In genomic region chr22:40856513-40857308, GRCh38 we compare ENCODE assay signal across 8 cellular contexts. TPM values are rescaled to one million over a fixed set of nuclear protein-coding genes. Genes with fewer than 3 reads are reported as not detected.
DNase-seq lines count a peak whose midpoint lies in the region; ATAC-seq and TF ChIP-seq lines count a peak whose summit lies in the region.

ST13 (minus strand) TSS chr22:40856639; CDS start chr22:40856540, 99 bp downstream.
XPNPEP3 (plus strand) TSS chr22:40857148; CDS start chr22:40857182, 34 bp downstream.

- H3K9me2 ChIP-seq in PC-3 (replicated peaks; ENCODE audit: low read length), result no peaks in the 10 kb centered on the region

- H2AFZ ChIP-seq in PC-3 (ENCODE audit: low read length), result peak within 1 kb of the TSS; percentile 86

- H3K27ac ChIP-seq in PC-3 (ENCODE audit: low read length) (peak within 1 kb of the TSS; percentile 96), epithelial cell of prostate (peak within 1 kb of the TSS; percentile 95)

- H4K20me1 ChIP-seq in PC-3 (ENCODE audit: low read length), result peaks cover 16% of the 10 kb centered on the region; the same call in 1 of the 2 replicates

- intact Hi-C loops in PC-3 (cut with micrococcal nuclease) (no loop called here), mucosa of descending colon (cut with DNase I, micrococcal nuclease) (no loop called here)

- H3K36me3 ChIP-seq in PC-3 (ENCODE audit: low read depth, low read length) (peaks cover 4% of the 10 kb centered on the region; the same call in 1 of the 2 replicates), mucosa of descending colon (ENCODE audit: low read depth) (no peaks in the 10 kb centered on the region)

- no peaks in the 10 kb centered on the region for H3K27me3 ChIP-seq in PC-3 (ENCODE audit: low read length)

- ATAC-seq in GM21576 (IDR thresholded peaks at IDR 0.05; ENCODE audit: unreplicated experiment) (peak; percentile 83), PC-3 (peak; percentile 95), mucosa of descending colon (peak; percentile 97)

- peak within 1 kb of the TSS; percentile 98 for H3K9ac ChIP-seq in PC-3 (ENCODE audit: low read length)

- H3K9me3 ChIP-seq in PC-3 (ENCODE audit: low read length), result no peaks in the 10 kb centered on the region
- H3K9me3 ChIP-seq in mucosa of descending colon, result no peaks in the 10 kb centered on the region

- H3K4me2 ChIP-seq in PC-3 (ENCODE audit: low read length), result peak within 1 kb of the TSS; percentile 95

- no peaks in the 10 kb centered on the region for H3F3A ChIP-seq in PC-3 (ENCODE audit: low read length, unreplicated experiment)

- H3K4me1 ChIP-seq in PC-3 (ENCODE audit: insufficient read depth, low read length) (peaks cover 33% of the 10 kb centered on the region), mucosa of descending colon (ENCODE audit: low read depth) (peaks cover 47% of the 10 kb centered on the region)

- DNase-seq in DMS53 (lab: John Stamatoyannopoulos, UW) (peak; percentile 96), PC-3 (peak; percentile 90), activated T-cell treated with anti-CD3 and anti-CD28 coated beads for 48 hours (ENCODE audit: low read depth) (peak; percentile 96), epithelial cell of prostate (ENCODE audit: low read depth, low spot score) (peak; percentile 82), mucosa of descending colon (peak; percentile 97 to 99 (median 98))
- DNase-seq in stimulated activated CD8-positive, alpha-beta memory T cell treated with anti-CD3 and anti-CD28 coated beads, Interleukin-4, amount 100 ng/mL, for 24 hours (ENCODE audit: low read depth), result peak; percentile 97

- H3K79me2 ChIP-seq in PC-3 (ENCODE audit: low read length), result peaks cover 87% of the 10 kb centered on the region

- TF ChIP-seq RAD21 in Ishikawa (IDR thresholded peaks at IDR 0.05; ENCODE audit: low read depth), result no peak

- H3K4me3 ChIP-seq in PC-3 (ENCODE audit: low read length) (peak within 1 kb of the TSS; percentile 82), mucosa of descending colon (peak within 1 kb of the TSS; percentile 86)

- peak; percentile 22; the same call in 1 of the 2 replicates for TF ChIP-seq CTCF in PC-3 (conservative IDR thresholded peaks at IDR 0.05; ENCODE audit: low read depth, low read length)
- no peak for TF ChIP-seq CTCF in mucosa of descending colon (IDR thresholded peaks at IDR 0.05)

- POLR2A ChIA-PET in PC-3 (lab: Charles Lee; ENCODE audit: unreplicated experiment), result interaction anchor here (0.5 to 0.7 kb wide), 6 partner anchors 15 to 222 kb away, joined by 3 to 34 read pairs (median 4); no protein-coding TSS in a partner anchor

- BruUV-seq in PC-3 (replicated peaks; lab: Mats Ljungman, UMichigan), result no TSS peak

- peak; percentile 40; the same call in 1 of the 2 replicates for TF ChIP-seq EP300 in Ishikawa (IDR thresholded peaks at IDR 0.05; ENCODE audit: borderline replicate concordance)

- CTCF ChIA-PET in PC-3 (lab: Charles Lee), result interaction anchor here (0.6 kb wide), 1 partner anchor 43 kb away, joined by 6 read pairs; no protein-coding TSS in a partner anchor

TF ChIP-seq in Ishikawa, 13 proteins besides CTCF, POLR2A, EP300 and RAD21:
- TF ChIP-seq TEAD4 (IDR thresholded peaks at IDR 0.05) (no peak; the same call in 1 of the 2 replicates), FOXM1 (IDR thresholded peaks at IDR 0.05; ENCODE audit: borderline replicate concordance, low read depth) (no peak), USF1 (IDR thresholded peaks at IDR 0.05) (peak; percentile 91), REST (IDR thresholded peaks at IDR 0.05; ENCODE audit: low read depth) (no peak), ZBTB7A (IDR thresholded peaks at IDR 0.05; ENCODE audit: low read depth) (peak; percentile 13; the same call in 1 of the 2 replicates), NFIC (IDR thresholded peaks at IDR 0.05) (no peak; the same call in 1 of the 2 replicates), CEBPB (IDR thresholded peaks at IDR 0.05) (no peak), TAF1 (IDR thresholded peaks at IDR 0.05; ENCODE audit: low read depth) (peak; percentile 52), YY1 (IDR thresholded peaks at IDR 0.05; ENCODE audit: low read depth) (no peak; the same call in 1 of the 2 replicates), TCF12 (IDR thresholded peaks at IDR 0.05; ENCODE audit: low read depth) (peak; percentile 20), EGR1 (IDR thresholded peaks at IDR 0.05) (no peak), CREB1 (IDR thresholded peaks at IDR 0.05; ENCODE audit: low read depth) (peak; percentile 92)
- TF ChIP-seq, protein P1, sequence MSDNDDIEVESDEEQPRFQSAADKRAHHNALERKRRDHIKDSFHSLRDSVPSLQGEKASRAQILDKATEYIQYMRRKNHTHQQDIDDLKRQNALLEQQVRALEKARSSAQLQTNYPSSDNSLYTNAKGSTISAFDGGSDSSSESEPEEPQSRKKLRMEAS (IDR thresholded peaks at IDR 0.05), result peak; percentile 84

RNA-seq across cellular contexts. Expression of gene ST13, which starts in this region (rescaled TPM):
- total RNA-seq in PC-3 (2014; rRNA removed), result 136 and 143 TPM in 2 replicates
- total RNA-seq in mucosa of descending colon, result 100 to 1,000 TPM; 151 to 278 (median 151) TPM

RNA-seq across cellular contexts. Expression of gene XPNPEP3, which starts in this region (rescaled TPM):
- total RNA-seq in PC-3 (2014; rRNA removed) (7.9 and 8.5 TPM in 2 replicates), mucosa of descending colon (10 to 100 TPM in 2 of 3 donors, 1 to 10 TPM in 1; 9.8 to 21.7 (median 14.6) TPM)

Comparison
In these comparisons a context has a peak if more than half of its experiments do, and no peak if none do; other contexts are left out.
1. Peak in every context shown above with its lines: DNase-seq, ATAC-seq, H3K4me3 ChIP-seq and H3K27ac ChIP-seq.